26 cellular contexts compared by ENCODE assay signal in the genomic region with DNA sequence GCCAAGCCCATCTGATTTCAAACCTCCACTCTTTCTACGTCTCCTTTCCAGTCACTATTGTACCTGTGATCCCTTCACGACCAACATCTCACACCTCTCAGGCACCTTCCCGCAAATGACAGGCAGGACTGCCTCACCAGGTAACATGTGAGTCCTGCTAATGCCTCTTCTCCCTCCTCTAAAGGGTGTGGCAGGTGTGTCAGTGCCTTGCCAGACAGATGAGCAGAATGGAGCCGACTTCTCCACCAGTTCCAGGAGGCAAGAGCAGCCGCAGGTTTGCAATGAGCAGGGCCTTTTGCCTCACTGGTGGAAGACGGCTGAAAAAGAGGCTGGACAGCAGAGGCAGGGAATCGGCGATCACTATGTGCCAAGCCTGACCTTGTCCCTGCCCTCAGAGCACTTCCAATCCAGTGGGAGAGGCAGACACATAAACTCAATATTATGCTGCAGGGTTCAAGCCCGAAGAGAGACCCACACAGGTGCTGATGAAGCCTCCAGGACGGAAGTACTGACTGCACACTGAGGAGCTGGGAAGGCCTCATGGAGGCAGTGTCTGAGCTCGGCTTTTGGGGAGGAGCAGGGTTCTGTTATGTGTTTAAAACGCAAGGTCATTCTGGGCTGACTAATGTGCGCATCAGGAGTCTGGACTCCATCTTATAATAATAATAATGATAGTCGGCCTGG. TPM values are rescaled to one million over a fixed set of nuclear protein-coding genes. Genes with fewer than 3 reads are reported as not detected.
"Had no signal": no experiment of that assay in that cellular context is flagged by ENCODE, and none has a peak within 500 bp of the region (broad histone marks: within the 10 kb centered on the region; RNA-seq: fewer than 3 reads in every experiment).

No MANE protein-coding gene starts in this region.

- H3K9me3 ChIP-seq: esophagus muscularis mucosa, gastrocnemius medialis, heart right ventricle, left ventricle myocardium inferior, lower lobe of right lung, pancreas, thyroid gland had no signal

- H3K36me3 ChIP-seq: esophagus muscularis mucosa, gastrocnemius medialis, heart right ventricle, left ventricle myocardium inferior, lower lobe of right lung, neural progenitor cell, pancreas, thyroid gland had no signal

- H3K4me1 Mint-ChIP-seq: memory B cell had no signal

- H3K27me3 ChIP-seq: neural progenitor cell, pancreas, thyroid gland had no signal

- H3K27me3 Mint-ChIP-seq: memory B cell had no signal

- DNase-seq: cortex of kidney; dorsolateral prefrontal cortex; effector memory CD4-positive, alpha-beta T cell; gastrocnemius medialis; heart right ventricle; hypothalamus; left ventricle myocardium inferior; lower lobe of right lung; midbrain; nucleus accumbens; pancreas; right cardiac atrium; small intestine; stimulated activated CD4-positive, alpha-beta T cell treated with anti-CD3 and anti-CD28 coated beads, Interleukin-12 subunit alpha, Interleukin-12 subunit beta, amount 100 ng/mL, for 4 hours; stimulated activated naive CD4-positive, alpha-beta T cell; thyroid gland had no signal

- H3K4me3 Mint-ChIP-seq: memory B cell; natural killer cell treated with Interleukin-12 subunit alpha and Interleukin-12 subunit beta and Interleukin-15 and Interleukin-18, amount 100 ng/mL, for 72 hours; neural progenitor cell; type B pancreatic cell had no signal

- H3K4me1 ChIP-seq: gastrocnemius medialis, left ventricle myocardium inferior had no signal

- H3K4me3 ChIP-seq: dorsolateral prefrontal cortex, esophagus muscularis mucosa, gastrocnemius medialis, heart right ventricle, left ventricle myocardium inferior, lower lobe of right lung, neural progenitor cell, pancreas, thyroid gland had no signal

- H3K27ac ChIP-seq: dorsolateral prefrontal cortex, epithelial cell of prostate, esophagus muscularis mucosa, gastrocnemius medialis, heart right ventricle, left ventricle myocardium inferior, lower lobe of right lung, neural progenitor cell, pancreas, thyroid gland had no signal

- FAIRE-seq: keratinocyte, pancreas, small intestine had no signal

- H3K9me3 Mint-ChIP-seq: memory B cell; natural killer cell treated with Interleukin-12 subunit alpha and Interleukin-12 subunit beta and Interleukin-15 and Interleukin-18, amount 100 ng/mL, for 72 hours; neural progenitor cell; type B pancreatic cell had no signal

- ATAC-seq: gastrocnemius medialis; heart right ventricle; lower lobe of right lung; natural killer cell treated with Interleukin-12 subunit alpha and Interleukin-12 subunit beta and Interleukin-15 and Interleukin-18, amount 100 ng/mL, for 72 hours; pancreas; right cardiac atrium had no signal

- H3K36me3 Mint-ChIP-seq: memory B cell; natural killer cell treated with Interleukin-12 subunit alpha and Interleukin-12 subunit beta and Interleukin-15 and Interleukin-18, amount 100 ng/mL, for 72 hours; neural progenitor cell; type B pancreatic cell had no signal

- H3K27ac Mint-ChIP-seq: memory B cell; natural killer cell treated with Interleukin-12 subunit alpha and Interleukin-12 subunit beta and Interleukin-15 and Interleukin-18, amount 100 ng/mL, for 72 hours; neural progenitor cell; progenitor cell of endocrine pancreas; type B pancreatic cell had no signal

RNA-seq across cellular contexts. Expression of a gene that starts 57.9 kb away (rescaled TPM):
- total RNA-seq: chondrocyte, fibroblast of villous mesenchyme, left ventricle myocardium inferior had no signal
